Comparison of ENCODE assay signal across 13 cellular contexts in the genomic region with DNA sequence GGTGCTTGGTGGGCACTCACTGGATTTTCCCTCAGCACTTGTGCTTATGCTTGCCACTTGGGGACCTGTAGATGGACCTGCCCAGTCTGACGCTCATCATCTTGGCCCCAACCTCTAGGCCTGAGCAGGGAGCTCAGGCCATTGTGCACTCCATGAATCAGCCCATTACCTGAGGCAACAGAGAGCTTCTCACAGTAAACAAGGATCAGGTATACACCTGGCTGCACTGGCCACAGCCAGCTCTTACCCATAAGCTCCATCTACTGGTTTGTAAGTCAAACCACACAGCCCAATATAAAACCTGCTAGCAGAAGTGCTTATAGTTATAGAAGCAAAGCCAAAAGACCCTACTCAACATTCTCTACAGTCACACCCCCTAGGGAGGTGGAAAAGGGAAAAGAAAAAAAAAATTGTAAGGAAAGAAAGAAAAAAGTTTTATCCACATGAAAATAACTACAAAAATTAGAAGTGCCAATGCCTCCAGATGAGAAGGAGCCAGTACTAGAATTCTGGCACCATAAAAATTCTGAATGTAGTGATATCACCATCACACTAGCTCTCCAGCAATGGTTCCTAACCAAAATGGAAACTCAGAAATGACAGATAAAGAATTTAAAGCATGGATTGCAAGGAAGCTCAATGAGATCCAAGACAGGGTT.
DNase-seq lines count a peak whose midpoint lies in the region; ATAC-seq and TF ChIP-seq lines count a peak whose summit lies in the region.
"Had no signal": no experiment of that assay in that cellular context is flagged by ENCODE, and none has a peak within 500 bp of the region (broad histone marks: within the 10 kb centered on the region; RNA-seq: fewer than 3 reads in every experiment).

No MANE protein-coding gene starts in this region.

- H3K27ac ChIP-seq in C4-2B, result no peak overlapping the region
- H3K27ac ChIP-seq in H9 (ENCODE audit: insufficient read length, low read depth, low read length), result no peak overlapping the region
- H3K27ac ChIP-seq in VCaP, result no peak overlapping the region
- H3K27ac ChIP-seq: pancreas, transverse colon had no signal

- H3K4me3 Mint-ChIP-seq in H9, result no peak overlapping the region
- H3K4me3 Mint-ChIP-seq: activated CD4-positive, alpha-beta T cell treated with anti-CD3 and anti-CD28 coated beads for 36 hours had no signal

- TF ChIP-seq CTCF in C4-2B (conservative IDR thresholded peaks at IDR 0.05) (peak; percentile 36), H9 (conservative IDR thresholded peaks at IDR 0.05) (peak; percentile 57), VCaP (conservative IDR thresholded peaks at IDR 0.05) (peak; percentile 42)

- H3K9me3 ChIP-seq in H9 (ENCODE audit: control insufficient read depth, low read depth, low read length), result no peaks in the 10 kb centered on the region
- H3K9me3 ChIP-seq: pancreas had no signal

- no peak overlapping the region for H3K14ac ChIP-seq in H9 (ENCODE audit: insufficient read depth, low read length)

- no peaks in the 10 kb centered on the region for H3K27me3 ChIP-seq in H9 (ENCODE audit: insufficient read depth, low read length)
- H3K27me3 ChIP-seq: pancreas had no signal

- H2AK5ac ChIP-seq in H9 (ENCODE audit: insufficient read length, low read length), result no peak overlapping the region

- H2BK12ac ChIP-seq in H9 (ENCODE audit: insufficient read length, low read depth, low read length), result no peak overlapping the region

- no peak overlapping the region for H3K18ac ChIP-seq in H9 (ENCODE audit: insufficient read length, low read depth, low read length)

- H4K91ac ChIP-seq in H9 (ENCODE audit: insufficient read length, low read depth, low read length), result no peak overlapping the region

- peak overlapping the region in 1 of 3 experiments; percentile 32; a peak in 3 of 7 replicates for H3K27ac Mint-ChIP-seq in H9
- H3K27ac Mint-ChIP-seq: activated CD4-positive, alpha-beta T cell treated with anti-CD3 and anti-CD28 coated beads for 36 hours had no signal

- no peaks in the 10 kb centered on the region for H3K23me2 ChIP-seq in H9 (ENCODE audit: insufficient read length, low read depth, low read length, poor library complexity, severe bottlenecking)

- no peak overlapping the region for H2AFZ ChIP-seq in H9 (ENCODE audit: low read length)

- H2BK120ac ChIP-seq in H9 (ENCODE audit: low read depth, low read length, poor library complexity, severe bottlenecking), result no peak overlapping the region

- H2BK20ac ChIP-seq in H9 (ENCODE audit: low read depth, low read length, poor library complexity, severe bottlenecking), result no peak overlapping the region

- peak; percentile 29 for ATAC-seq in left lobe of liver
- ATAC-seq in HG02623 (IDR thresholded peaks at IDR 0.05; ENCODE audit: unreplicated experiment), result no peak
- ATAC-seq: activated CD4-positive, alpha-beta T cell treated with anti-CD3 and anti-CD28 coated beads for 36 hours had no signal

- H4K8ac ChIP-seq in H9 (replicated peaks; ENCODE audit: insufficient read length, low read depth, low read length), result no peak overlapping the region

- no peak overlapping the region for H4K5ac ChIP-seq in H9 (ENCODE audit: insufficient read length, low read depth, low read length)

- H3K9ac ChIP-seq in H9 (ENCODE audit: extremely low read depth, insufficient read length, low read length), result no peak overlapping the region

- H4K20me1 ChIP-seq in H9 (ENCODE audit: control insufficient read depth, insufficient read depth, insufficient read length), result no peaks in the 10 kb centered on the region

- H3K4ac ChIP-seq in H9 (ENCODE audit: low read depth, low read length), result no peak overlapping the region

- no peak overlapping the region for H2BK15ac ChIP-seq in H9 (ENCODE audit: low read depth, low read length)

- H3K4me2 ChIP-seq in H9 (ENCODE audit: insufficient read depth, insufficient read length, low read length), result no peak overlapping the region

- H2BK5ac ChIP-seq in H9 (ENCODE audit: insufficient read length, low read length), result no peak overlapping the region

- peaks cover 25% of the 10 kb centered on the region in 2 experiments for H3K9me3 Mint-ChIP-seq in H9

- no CpG with 5 or more reads among the region's 1 CpG for WGBS in H9 (ENCODE audit: extremely low coverage, insufficient read length, low lambda C conversion rate)

- no peaks in the 10 kb centered on the region for H3K27me3 Mint-ChIP-seq in H9 (ENCODE audit: low read depth)

- no peak overlapping the region for H3T11ph ChIP-seq in H9 (ENCODE audit: low read length)

- H3K36me3 Mint-ChIP-seq in H9 (ENCODE audit: insufficient read depth in 1 of 3, low read depth in 3 of 3), result peaks cover 0 to 28% (median 5%) of the 10 kb centered on the region in 3 experiments; a peak in 4 of 7 replicates

- H3K79me1 ChIP-seq in H9 (ENCODE audit: insufficient read depth, low read depth, low read length, poor library complexity, severe bottlenecking), result no peaks in the 10 kb centered on the region

- H3K79me2 ChIP-seq in H9 (ENCODE audit: insufficient read depth, low read length), result no peaks in the 10 kb centered on the region

- no peak overlapping the region for H3K56ac ChIP-seq in H9 (ENCODE audit: insufficient read length, low read depth, low read length)

- H3K23ac ChIP-seq in H9 (ENCODE audit: insufficient read length, low read depth, low read length), result no peak overlapping the region

- no peaks in the 10 kb centered on the region for H3K4me1 ChIP-seq in H9 (ENCODE audit: insufficient read depth, low read length)
- H3K4me1 ChIP-seq: pancreas had no signal

- peaks cover 43 to 47% of the 10 kb centered on the region in 2 experiments for H3K4me1 Mint-ChIP-seq in H9

- DNase-seq in H9 (peak; percentile 49), left lobe of liver (ENCODE audit: low spot score) (no peak), amniotic stem cell (lab: John Stamatoyannopoulos, UW) (no peak), NCI-H2227 (lab: John Stamatoyannopoulos, UW; ENCODE audit: unreplicated experiment) (no peak), HuH-7 (ENCODE audit: low spot score) (no peak)
- DNase-seq: activated CD4-positive, alpha-beta T cell treated with anti-CD3 and anti-CD28 coated beads for 36 hours; aorta; DMS79 treated with DMSO at 0.1 percent for 48 hours; pancreas had no signal
